In genomic region chr7:46411236-46411635, GRCh38 we compare ENCODE assay signal across 35 cellular contexts.
"Had no signal": no experiment of that assay in that cellular context is flagged by ENCODE, and none has a peak within 500 bp of the region (broad histone marks: within the 10 kb centered on the region; RNA-seq: fewer than 3 reads in every experiment).

No MANE protein-coding gene starts in this region.

- H3K36me3 ChIP-seq: adrenal gland, brain microvascular endothelial cell, breast epithelium had no signal

- ATAC-seq: activated CD8-positive, alpha-beta T cell treated with anti-CD3 and anti-CD28 coated beads for 36 hours; activated naive CD4-positive, alpha-beta T cell treated with anti-CD3 and anti-CD28 coated beads, Interleukin-2, amount 50 U/mL, for 72 hours; activated T-cell treated with anti-CD3 and anti-CD28 coated beads, Interleukin-2, amount 50 U/mL, for 4 hours; activated T-cell treated with anti-CD3 and anti-CD28 coated beads, Interleukin-2, amount 50 U/mL, for 72 hours; activated T-helper 17 cell treated with anti-CD3 and anti-CD28 coated beads, Interleukin-2, amount 50 U/mL, for 72 hours; body of pancreas had no signal

- H3K27me3 Mint-ChIP-seq: activated B cell treated with CpG ODN at 0.5 μM for 24 hours; activated CD4-positive, alpha-beta memory T cell treated with anti-CD3 and anti-CD28 coated beads for 36 hours; activated CD4-positive, alpha-beta T cell treated with anti-CD3 and anti-CD28 coated beads, Interleukin-2, amount 10 ng/mL, durations not matched to agents 24 days and 14 days; activated CD8-positive, alpha-beta T cell treated with anti-CD3 and anti-CD28 coated beads for 36 hours; activated naive CD8-positive, alpha-beta T cell treated with anti-CD3 and anti-CD28 coated beads for 36 hours; activated T-helper 17 cell treated with anti-CD3 and anti-CD28 coated beads, Interleukin-2, amount 50 U/mL, for 72 hours had no signal

- H3K9me3 ChIP-seq: adrenal gland, body of pancreas, breast epithelium had no signal

- H3K4me1 ChIP-seq: adrenal gland, body of pancreas, breast epithelium had no signal

- DNase-seq: activated B cell treated with CpG ODN at 0.5 μM for 24 hours; activated CD4-positive, alpha-beta memory T cell treated with anti-CD3 and anti-CD28 coated beads for 36 hours; activated CD4-positive, alpha-beta T cell treated with anti-CD3 and anti-CD28 coated beads for 4 hours; activated CD4-positive, alpha-beta T cell treated with anti-CD3 and anti-CD28 coated beads, Interleukin-2, amount 10 ng/mL, durations not matched to agents 24 days and 14 days; activated CD4-positive, alpha-beta T cell treated with anti-CD3 and anti-CD28 coated beads, Interleukin-2, amount 50 U/mL, for 1 hour; activated CD4-positive, alpha-beta T cell treated with anti-CD3 and anti-CD28 coated beads, Interleukin-2, amount 50 U/mL, for 4 hours; activated CD4-positive, CD25-positive, alpha-beta regulatory T cell treated with anti-CD3 and anti-CD28 coated beads, Interleukin-2, amount 50 U/mL, for 72 hours; activated CD8-positive, alpha-beta memory T cell treated with anti-CD3 and anti-CD28 coated beads, Interleukin-2, amount 50 U/mL, for 4 hours; activated CD8-positive, alpha-beta T cell treated with anti-CD3 and anti-CD28 coated beads for 36 hours; activated effector memory CD4-positive, alpha-beta T cell treated with anti-CD3 and anti-CD28 coated beads, Interleukin-2, amount 50 U/mL, for 16 hours; activated gamma-delta T cell treated with Interleukin-2 at 50 U/mL for 16 hours; activated naive CD4-positive, alpha-beta T cell; activated naive CD4-positive, alpha-beta T cell treated with anti-CD3 and anti-CD28 coated beads for 36 hours; activated naive CD4-positive, alpha-beta T cell treated with anti-CD3 and anti-CD28 coated beads, Interleukin-2, amount 50 U/mL, for 16 hours; activated naive CD8-positive, alpha-beta T cell treated with anti-CD3 and anti-CD28 coated beads for 36 hours; activated T-cell treated with anti-CD3 and anti-CD28 coated beads for 4 hours; activated T-cell treated with anti-CD3 and anti-CD28 coated beads, Interleukin-2, amount 50 U/mL, for 1 hour; activated T-cell treated with anti-CD3 and anti-CD28 coated beads, Interleukin-2, amount 50 U/mL, for 4 hours; activated T-cell treated with anti-CD3 and anti-CD28 coated beads, Interleukin-2, amount 50 U/mL, for 72 hours; adrenal gland; amniotic stem cell; aorta; body of pancreas; brain microvascular endothelial cell; central memory CD4-positive, alpha-beta T cell; T-helper 1 cell; T-helper 2 cell; T-helper 9 cell had no signal

- H3K36me3 Mint-ChIP-seq: activated CD4-positive, alpha-beta memory T cell treated with anti-CD3 and anti-CD28 coated beads for 36 hours; activated naive CD4-positive, alpha-beta T cell treated with anti-CD3 and anti-CD28 coated beads, Interleukin-2, amount 50 U/mL, for 72 hours; activated naive CD8-positive, alpha-beta T cell treated with anti-CD3 and anti-CD28 coated beads for 36 hours had no signal

- H3K27me3 ChIP-seq: adrenal gland, body of pancreas, brain microvascular endothelial cell, breast epithelium had no signal

- H3K4me1 Mint-ChIP-seq: activated B cell treated with CpG ODN at 0.5 μM for 24 hours; activated CD4-positive, alpha-beta T cell treated with anti-CD3 and anti-CD28 coated beads, Interleukin-2, amount 10 ng/mL, durations not matched to agents 24 days and 14 days; activated naive CD8-positive, alpha-beta T cell treated with anti-CD3 and anti-CD28 coated beads for 36 hours; activated T-helper 17 cell treated with anti-CD3 and anti-CD28 coated beads, Interleukin-2, amount 50 U/mL, for 72 hours had no signal

- H3K27ac Mint-ChIP-seq: activated B cell treated with CpG ODN at 0.5 μM for 24 hours; activated CD4-positive, alpha-beta memory T cell treated with anti-CD3 and anti-CD28 coated beads for 36 hours; activated CD4-positive, alpha-beta T cell treated with anti-CD3 and anti-CD28 coated beads, Interleukin-2, amount 10 ng/mL, durations not matched to agents 24 days and 14 days; activated CD8-positive, alpha-beta T cell treated with anti-CD3 and anti-CD28 coated beads for 36 hours; activated naive CD4-positive, alpha-beta T cell treated with anti-CD3 and anti-CD28 coated beads for 36 hours; activated naive CD4-positive, alpha-beta T cell treated with anti-CD3 and anti-CD28 coated beads, Interleukin-2, amount 50 U/mL, for 72 hours; activated naive CD8-positive, alpha-beta T cell treated with anti-CD3 and anti-CD28 coated beads for 36 hours; activated T-cell treated with anti-CD3 and anti-CD28 coated beads, Interleukin-2, amount 50 U/mL, for 72 hours; activated T-helper 1 cell treated with anti-CD3 and anti-CD28 coated beads, Interleukin-12 subunit alpha, Interleukin-12 subunit beta, Interleukin-2, Interleukin-4 antibody, amounts not matched to agents 30 ng/mL and 10 ng/mL and 1 ng/mL, durations not matched to agents 14 hours and 24 hours and 36 hours; activated T-helper 17 cell treated with anti-CD3 and anti-CD28 coated beads, Interleukin-2, amount 50 U/mL, for 72 hours; T-helper 1 cell treated with Interleukin-12 subunit alpha and Interleukin-12 subunit beta and Interleukin-4 antibody, amounts not matched to agents 30 μg/mL and 1 μg/mL, for 36 hours; T-helper 2 cell treated with Interferon-gamma antibody and Interleukin-4, amounts not matched to agents 5 μg/mL and 100 μg/mL, for 36 hours had no signal

- H3K4me3 ChIP-seq: adrenal gland, body of pancreas, breast epithelium had no signal

- H3K4me3 Mint-ChIP-seq: activated B cell treated with CpG ODN at 0.5 μM for 24 hours; activated CD4-positive, alpha-beta memory T cell treated with anti-CD3 and anti-CD28 coated beads for 36 hours; activated CD4-positive, alpha-beta T cell treated with anti-CD3 and anti-CD28 coated beads, Interleukin-2, amount 10 ng/mL, durations not matched to agents 24 days and 14 days; activated CD8-positive, alpha-beta T cell treated with anti-CD3 and anti-CD28 coated beads for 36 hours; activated naive CD4-positive, alpha-beta T cell treated with anti-CD3 and anti-CD28 coated beads for 36 hours; activated naive CD8-positive, alpha-beta T cell treated with anti-CD3 and anti-CD28 coated beads for 36 hours; activated T-cell treated with anti-CD3 and anti-CD28 coated beads, Interleukin-2, amount 50 U/mL, for 4 hours; activated T-cell treated with anti-CD3 and anti-CD28 coated beads, Interleukin-2, amount 50 U/mL, for 72 hours; activated T-helper 1 cell treated with anti-CD3 and anti-CD28 coated beads, Interleukin-12 subunit alpha, Interleukin-12 subunit beta, Interleukin-2, Interleukin-4 antibody, amounts not matched to agents 30 ng/mL and 10 ng/mL and 1 ng/mL, durations not matched to agents 14 hours and 24 hours and 36 hours; activated T-helper 17 cell treated with anti-CD3 and anti-CD28 coated beads, Interleukin-2, amount 50 U/mL, for 72 hours; T-helper 1 cell treated with Interleukin-12 subunit alpha and Interleukin-12 subunit beta and Interleukin-4 antibody, amounts not matched to agents 30 μg/mL and 1 μg/mL, for 36 hours; T-helper 2 cell treated with Interferon-gamma antibody and Interleukin-4, amounts not matched to agents 5 μg/mL and 100 μg/mL, for 36 hours had no signal

- H3K27ac ChIP-seq: adrenal gland, body of pancreas, brain microvascular endothelial cell, breast epithelium, VCaP had no signal

- H3K9me3 Mint-ChIP-seq: activated B cell treated with CpG ODN at 0.5 μM for 24 hours; activated CD4-positive, alpha-beta memory T cell treated with anti-CD3 and anti-CD28 coated beads for 36 hours; activated naive CD8-positive, alpha-beta T cell treated with anti-CD3 and anti-CD28 coated beads for 36 hours had no signal
